10 cellular contexts compared by ENCODE assay signal in genomic region chr5:139654875-139655491, GRCh38. TPM values are rescaled to one million over a fixed set of nuclear protein-coding genes. Genes with fewer than 3 reads are reported as not detected.
DNase-seq lines count a peak whose midpoint lies in the region; ATAC-seq and TF ChIP-seq lines count a peak whose summit lies in the region.
"Had no signal": no experiment of that assay in that cellular context is flagged by ENCODE, and none has a peak within 500 bp of the region (broad histone marks: within the 10 kb centered on the region; RNA-seq: fewer than 3 reads in every experiment).

No MANE protein-coding gene starts in this region.

- peak overlapping the region; percentile 65 to 84 (median 81) for H3K9ac ChIP-seq in skeletal muscle tissue (ENCODE audit: low read depth in 1 of 3, low read length in 3 of 3)

- peaks cover 43% of the 10 kb centered on the region for H4K20me1 ChIP-seq in DOHH2 (ENCODE audit: control insufficient read depth, insufficient read depth, low read depth, low read length)

- H3K9me2 ChIP-seq in DOHH2 (replicated peaks; ENCODE audit: control insufficient read depth, low read length), result no peaks in the 10 kb centered on the region

- peaks cover 98% of the 10 kb centered on the region for H3K79me2 ChIP-seq in DOHH2 (ENCODE audit: control insufficient read depth, low read length)

- no peak for DNase-seq in ascending aorta (ENCODE audit: low spot score in 2 of 2)
- peak in 1 of 2 donors; percentile 75 for DNase-seq in left lung
- no peak for DNase-seq in MG63
- DNase-seq: left colon; NK-92 treated with Interleukin-12 subunit alpha and Interleukin-12 subunit beta, amount 100 ng/mL, for 24 hours had no signal

- H3K4me1 ChIP-seq in DOHH2 (ENCODE audit: control insufficient read depth, low read length) (peaks cover 80% of the 10 kb centered on the region), ascending aorta (peaks cover 62 to 83% of the 10 kb centered on the region in 2 donors), left lung (peaks cover 71 to 96% of the 10 kb centered on the region in 2 donors), skeletal muscle tissue (ENCODE audit: control insufficient read depth in 3 of 3, insufficient read depth in 3 of 3, low read length in 3 of 3) (peaks cover 83 to 90% (median 89%) of the 10 kb centered on the region in 3 donors)

- H3K4me2 ChIP-seq in DOHH2 (ENCODE audit: low read length), result 0 out of 2 replicates have a peak overlapping the region, but pooled peaks have one; percentile 85

- H3K27ac ChIP-seq in DOHH2 (ENCODE audit: low read depth, low read length), result no peak overlapping the region
- H3K27ac ChIP-seq in ascending aorta, result peak overlapping the region; percentile 96
- H3K27ac ChIP-seq in left lung, result peak overlapping the region; percentile 67 to 82
- H3K27ac ChIP-seq in skeletal muscle tissue (ENCODE audit: low read depth, low read length), result peak overlapping the region; percentile 85

- no peak overlapping the region for H3K4me3 ChIP-seq in DOHH2 (ENCODE audit: low read length)
- H3K4me3 ChIP-seq in ascending aorta, result peak overlapping the region in 1 of 2 donors; percentile 26
- H3K4me3 ChIP-seq in left lung, result no peak overlapping the region
- H3K4me3 ChIP-seq in skeletal muscle tissue (ENCODE audit: low read length in 3 of 3), result peak overlapping the region; percentile 39 to 69 (median 55)
- H3K4me3 ChIP-seq in MG63, result no peak overlapping the region

- peaks cover 13% of the 10 kb centered on the region for H3F3A ChIP-seq in DOHH2 (ENCODE audit: control insufficient read depth, insufficient read depth)

- TF ChIP-seq CTCF in DOHH2 (IDR thresholded peaks at IDR 0.05; ENCODE audit: low read depth, low read length, poor library complexity, severe bottlenecking), result no peak
- TF ChIP-seq CTCF in ascending aorta (IDR thresholded peaks at IDR 0.05), result no peak
- TF ChIP-seq CTCF in left lung (IDR thresholded peaks at IDR 0.05), result no peak

- H3K27me3 ChIP-seq in DOHH2 (ENCODE audit: control insufficient read depth, low read length), result no peaks in the 10 kb centered on the region
- H3K27me3 ChIP-seq in ascending aorta, result no peaks in the 10 kb centered on the region
- peaks cover 0 to 51% of the 10 kb centered on the region in 2 donors for H3K27me3 ChIP-seq in left lung
- H3K27me3 ChIP-seq in skeletal muscle tissue (ENCODE audit: control insufficient read depth in 3 of 3, insufficient read depth in 3 of 3, low read length in 3 of 3), result no peaks in the 10 kb centered on the region
- no peaks in the 10 kb centered on the region for H3K27me3 ChIP-seq in MG63

- H3K9me3 ChIP-seq in DOHH2 (ENCODE audit: control insufficient read depth, insufficient read depth, low read length), result no peaks in the 10 kb centered on the region
- H3K9me3 ChIP-seq in ascending aorta, result no peaks in the 10 kb centered on the region
- no peaks in the 10 kb centered on the region for H3K9me3 ChIP-seq in left lung
- H3K9me3 ChIP-seq in skeletal muscle tissue (ENCODE audit: control insufficient read depth in 3 of 3, low read length in 3 of 3), result no peaks in the 10 kb centered on the region
- no peaks in the 10 kb centered on the region for H3K9me3 ChIP-seq in MG63

- H3K36me3 ChIP-seq in DOHH2 (ENCODE audit: control insufficient read depth, low read length) (peaks cover 6% of the 10 kb centered on the region; the same call in 1 of the 2 replicates), ascending aorta (no peaks in the 10 kb centered on the region), left lung (no peaks in the 10 kb centered on the region), skeletal muscle tissue (ENCODE audit: control insufficient read depth in 3 of 3, insufficient read depth in 3 of 3, low read length in 3 of 3) (no peaks in the 10 kb centered on the region), MG63 (peaks cover 44% of the 10 kb centered on the region)

- intact Hi-C loops in ascending aorta (cut with DNase I), result no loop called here
- intact Hi-C loops in left lung (cut with DNase I), result no loop called here

- ATAC-seq in left lung, result no peak
- ATAC-seq in HG02623 (IDR thresholded peaks at IDR 0.05; ENCODE audit: unreplicated experiment), result no peak
- no peak for ATAC-seq in HG03460 (IDR thresholded peaks at IDR 0.05; ENCODE audit: unreplicated experiment)
- no peak for ATAC-seq in HG03135 (IDR thresholded peaks at IDR 0.05; ENCODE audit: unreplicated experiment)

RNA-seq across cellular contexts. Expression of gene CXXC5, which starts 6.8 kb away (rescaled TPM):
- total RNA-seq in ascending aorta (41.9 TPM), left lung (10 to 100 TPM; 24.5 to 29.6 TPM), skeletal muscle tissue (66.8 TPM)
- total RNA-seq in MG63 (2014; rRNA removed; shearing (Covaris generic); ENCODE audit: low replicate concordance), result 133 and 193 TPM in 2 replicates

Comparison
In these comparisons a context has a peak if more than half of its experiments do, and no peak if none do; other contexts are left out.
1. H3K4me3 ChIP-seq: peak in skeletal muscle tissue (3 of 3); none in DOHH2 (single experiment), left lung (0 of 2) and MG63 (single experiment).